In the genomic region with DNA sequence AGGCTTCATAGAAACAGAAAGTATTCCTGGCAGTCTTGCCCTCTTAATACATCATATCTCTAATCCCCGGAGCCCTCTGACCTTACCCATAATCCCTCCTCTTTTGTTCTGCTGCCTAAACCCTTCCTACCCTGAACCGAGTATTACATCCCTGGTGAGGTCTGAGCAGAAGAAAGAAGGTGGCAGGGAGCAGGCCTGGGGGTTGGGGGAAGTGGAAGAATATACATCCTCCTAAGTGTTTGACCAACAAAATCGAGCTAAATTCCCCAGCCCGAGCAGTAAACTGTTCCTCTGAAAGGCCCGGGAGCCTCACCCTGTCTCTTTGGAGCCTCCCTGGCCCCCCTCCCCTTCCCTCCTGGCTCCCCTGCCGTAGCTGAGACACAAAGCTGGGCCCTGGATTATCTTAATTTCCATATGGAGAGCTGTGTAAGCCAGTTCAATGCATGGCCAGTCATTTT, we compare ENCODE assay signal across 18 cellular contexts.
"Had no signal": no experiment of that assay in that cellular context is flagged by ENCODE, and none has a peak within 500 bp of the region (broad histone marks: within the 10 kb centered on the region; RNA-seq: fewer than 3 reads in every experiment).

No MANE protein-coding gene starts in this region.

- DNase-seq: activated CD4-positive, alpha-beta T cell treated with anti-CD3 and anti-CD28 coated beads, Interleukin-2, amount 50 U/mL, for 4 hours; activated naive CD4-positive, alpha-beta T cell treated with Interleukin-2 at 50 U/mL for 16 hours; gastrocnemius medialis; heart right ventricle; islet precursor cell; naive B cell; nucleus accumbens; posterior cingulate gyrus; small intestine; stimulated activated CD4-positive, alpha-beta T cell treated with anti-CD3 and anti-CD28 coated beads, Interleukin-4, amount 100 ng/mL, for 4 hours; stimulated activated CD8-positive, alpha-beta memory T cell treated with anti-CD3 and anti-CD28 coated beads, Interleukin-4, amount 100 ng/mL, for 48 hours; stimulated activated naive CD8-positive, alpha-beta T cell treated with anti-CD3 and anti-CD28 coated beads, Interleukin-15, Interleukin-2, amounts not matched to agents 100 U/mL and 50 U/mL, for 24 hours; trophoblast cell had no signal

- H3K4me3 Mint-ChIP-seq: activated T-helper 17 cell treated with anti-CD3 and anti-CD28 coated beads, Interleukin-2, amount 50 U/mL, for 72 hours; dendritic cell treated with granulocyte-macrophage colony-stimulating factor and Interleukin-4, amounts not matched to agents 40 ng/mL and 50 ng/mL, for 4 days; naive B cell had no signal

- H3K27me3 ChIP-seq: ascending aorta had no signal

- H3K4me3 ChIP-seq: ascending aorta, gastrocnemius medialis, heart right ventricle, right atrium auricular region had no signal

- H3K4me1 ChIP-seq: ascending aorta, gastrocnemius medialis, heart right ventricle, right atrium auricular region had no signal

- H3K36me3 Mint-ChIP-seq: naive B cell had no signal

- H3K36me3 ChIP-seq: ascending aorta, gastrocnemius medialis, heart right ventricle, right atrium auricular region had no signal

- ATAC-seq: activated CD4-positive, CD25-positive, alpha-beta regulatory T cell treated with anti-CD3 and anti-CD28 coated beads, Interleukin-2, amount 50 U/mL, for 24 hours; activated T-helper 17 cell treated with anti-CD3 and anti-CD28 coated beads, Interleukin-2, amount 50 U/mL, for 72 hours; gastrocnemius medialis; heart right ventricle; stimulated activated naive CD8-positive, alpha-beta T cell treated with anti-CD3 and anti-CD28 coated beads, Interleukin-15, Interleukin-2, amounts not matched to agents 100 U/mL and 50 U/mL, for 24 hours had no signal

- H3K9me3 Mint-ChIP-seq: activated T-helper 17 cell treated with anti-CD3 and anti-CD28 coated beads, Interleukin-2, amount 50 U/mL, for 72 hours; dendritic cell treated with granulocyte-macrophage colony-stimulating factor and Interleukin-4, amounts not matched to agents 40 ng/mL and 50 ng/mL, for 4 days; naive B cell had no signal

- H3K9me3 ChIP-seq: ascending aorta, gastrocnemius medialis, heart right ventricle, right atrium auricular region had no signal

- H3K4me1 Mint-ChIP-seq: activated T-helper 17 cell treated with anti-CD3 and anti-CD28 coated beads, Interleukin-2, amount 50 U/mL, for 72 hours; naive B cell had no signal

- H3K27ac ChIP-seq: ascending aorta, gastrocnemius medialis, heart right ventricle, right atrium auricular region had no signal

- H3K27ac Mint-ChIP-seq: activated T-helper 17 cell treated with anti-CD3 and anti-CD28 coated beads, Interleukin-2, amount 50 U/mL, for 72 hours; dendritic cell treated with granulocyte-macrophage colony-stimulating factor and Interleukin-4, amounts not matched to agents 40 ng/mL and 50 ng/mL, for 4 days; naive B cell had no signal
